1 cellular context compared by ENCODE assay signal in genomic region chr5:2746642-2747041, GRCh38.
TF ChIP-seq lines count a peak whose summit lies in the region.

No MANE protein-coding gene starts in this region.

TF ChIP-seq in GM23338, 12 proteins besides CTCF, POLR2A, EP300 and RAD21 (continued from another document):
- TF ChIP-seq ZNF462 (CRISPR knock-in tag; IDR thresholded peaks at IDR 0.05) (no peak), ETS1 (IDR thresholded peaks at IDR 0.05) (no peak), POLR2AphosphoS5 (IDR thresholded peaks at IDR 0.05; ENCODE audit: low read depth) (no peak), CREB1 (CRISPR knock-in tag; IDR thresholded peaks at IDR 0.05; ENCODE audit: low read depth) (no peak), JUNB (IDR thresholded peaks at IDR 0.05; ENCODE audit: unreplicated experiment) (no peak), ZNF114 (CRISPR knock-in tag; IDR thresholded peaks at IDR 0.05) (no peak)
TF ChIP-seq in GM23338: peak in this region for 0.
